In genomic region chr19:5447700-5448311, GRCh38 we compare ENCODE assay signal across 26 cellular contexts. TPM values are rescaled to one million over a fixed set of nuclear protein-coding genes. Genes with fewer than 3 reads are reported as not detected.
A peak's percentile ranks its signal among the peaks of the same experiment; 100 is the strongest.
DNase-seq lines count a peak whose midpoint lies in the region; ATAC-seq, FAIRE-seq and TF ChIP-seq lines count a peak whose summit lies in the region.
"Had no signal": no experiment of that assay in that cellular context is flagged by ENCODE, and none has a peak within 500 bp of the region (broad histone marks: within the 10 kb centered on the region; RNA-seq: fewer than 3 reads in every experiment).

No MANE protein-coding gene starts in this region.

- DNase-seq in A172 (ENCODE audit: low spot score) (peak; percentile 65), DMS 273 treated with DMSO at 0.1 percent for 48 hours (lab: John Stamatoyannopoulos, UW) (peak; percentile 35), NCI-H1694 treated with DMSO at 0.1 percent for 48 hours (lab: John Stamatoyannopoulos, UW) (peak; percentile 32), astrocyte (ENCODE audit: low read depth) (peak; percentile 22), medulla oblongata (ENCODE audit: extremely low spot score) (no peak), dedifferentiated amniotic fluid mesenchymal stem cell (ENCODE audit: extremely low spot score) (no peak), mammary epithelial cell (no peak)
- DNase-seq: activated CD4-positive, alpha-beta T cell treated with anti-CD3 and anti-CD28 coated beads, Interleukin-2, amount 50 U/mL, for 4 hours; activated naive CD4-positive, alpha-beta T cell treated with Interleukin-2 at 50 U/mL for 16 hours; activated T-cell treated with anti-CD3 and anti-CD28 coated beads for 4 hours; GF-D8; NCI-H1930; SHP77 treated with DMSO at 0.1 percent for 48 hours; stimulated activated CD4-positive, alpha-beta T cell treated with anti-CD3 and anti-CD28 coated beads, Interleukin-4, amount 100 ng/mL, for 24 hours had no signal

- no peaks in the 10 kb centered on the region for H3K36me3 Mint-ChIP-seq in astrocyte (ENCODE audit: low read depth, unreplicated experiment)
- H3K36me3 Mint-ChIP-seq: mesothelial cell of epicardium had no signal

- no peak for FAIRE-seq in astrocyte (lab: Jason Lieb, UNC)
- FAIRE-seq: colon, endometrium, GM12891 had no signal

- no peaks in the 10 kb centered on the region for H3K36me3 ChIP-seq in astrocyte (ENCODE audit: insufficient read depth, low read length)
- H3K36me3 ChIP-seq in mammary epithelial cell (ENCODE audit: insufficient read depth, low read length) = no peaks in the 10 kb centered on the region
- H3K36me3 ChIP-seq: prostate gland had no signal

- no peak overlapping the region for H3K9ac ChIP-seq in astrocyte (ENCODE audit: low read length)
- no peak overlapping the region for H3K9ac ChIP-seq in mammary epithelial cell (ENCODE audit: insufficient read depth, low read length)

- H3K9me3 Mint-ChIP-seq in astrocyte (ENCODE audit: unreplicated experiment) = peaks cover 3% of the 10 kb centered on the region
- H3K9me3 Mint-ChIP-seq: mesothelial cell of epicardium, neural crest cell had no signal

- H3K27ac Mint-ChIP-seq in astrocyte (ENCODE audit: unreplicated experiment) = peak overlapping the region; percentile 41
- H3K27ac Mint-ChIP-seq: mesothelial cell of epicardium had no signal

- BruUV-seq in mammary epithelial cell (replicated peaks; lab: Mats Ljungman, UMichigan) = no TSS peak

- in situ Hi-C loops in mammary epithelial cell (cut with MboI; ENCODE audit: low sequenced_read_pairs in 2 of 2) = no loop called here

- dilution Hi-C loops in mammary epithelial cell (cut with HindIII; ENCODE audit: low sequenced_read_pairs) = no loop called here

- no peaks in the 10 kb centered on the region for H4K20me1 ChIP-seq in astrocyte (ENCODE audit: insufficient read depth, low read length)
- no peaks in the 10 kb centered on the region for H4K20me1 ChIP-seq in mammary epithelial cell (ENCODE audit: insufficient read depth, low read length)

- CTCF ChIA-PET in mammary epithelial cell (lab: Charles Lee; ENCODE audit: low non-redundant PET) = no interaction called here

- H3K4me1 ChIP-seq in astrocyte (ENCODE audit: insufficient read depth, low read length) (no peaks in the 10 kb centered on the region), mammary epithelial cell (ENCODE audit: insufficient read depth, low read length) (no peaks in the 10 kb centered on the region)
- H3K4me1 ChIP-seq: prostate gland had no signal

- no peaks in the 10 kb centered on the region for H3K9me3 ChIP-seq in astrocyte (ENCODE audit: insufficient read depth, low read depth, low read length)
- no peaks in the 10 kb centered on the region for H3K9me3 ChIP-seq in mammary epithelial cell (replicated peaks; ENCODE audit: insufficient read depth, low read length)
- H3K9me3 ChIP-seq: prostate gland had no signal

- no peak overlapping the region for H3K4me2 ChIP-seq in astrocyte (ENCODE audit: low read length)
- H3K4me2 ChIP-seq in mammary epithelial cell (ENCODE audit: insufficient read depth, low read depth, low read length) = no peak overlapping the region
- H3K4me2 ChIP-seq: smooth muscle cell had no signal

- H3K27ac ChIP-seq in astrocyte (ENCODE audit: low read depth, low read length) = no peak overlapping the region
- H3K27ac ChIP-seq in mammary epithelial cell (ENCODE audit: insufficient read depth, low read depth, low read length) = no peak overlapping the region
- H3K27ac ChIP-seq: prostate gland, VCaP had no signal

- no peak overlapping the region for H3K4me3 ChIP-seq in astrocyte (ENCODE audit: insufficient read depth, low read depth, low read length)
- H3K4me3 ChIP-seq in mammary epithelial cell (replicated peaks in 1 of 3; ENCODE audit: insufficient read depth in 1 of 3, low read depth in 2 of 3, low read length in 3 of 3) = no peak overlapping the region
- H3K4me3 ChIP-seq: prostate gland, smooth muscle cell had no signal

- ATAC-seq in HG03457 (IDR thresholded peaks at IDR 0.05; ENCODE audit: unreplicated experiment) = no peak

- H3K27me3 ChIP-seq in astrocyte (ENCODE audit: insufficient read depth, low read length) (peaks cover 13% of the 10 kb centered on the region), mammary epithelial cell (ENCODE audit: insufficient read depth, low read length) (peaks cover 5% of the 10 kb centered on the region)

- H2AFZ ChIP-seq in astrocyte (ENCODE audit: low read depth, low read length) = no peak overlapping the region
- no peak overlapping the region for H2AFZ ChIP-seq in mammary epithelial cell (ENCODE audit: low read depth, low read length)

- H3K4me1 Mint-ChIP-seq in astrocyte (ENCODE audit: low read depth, unreplicated experiment) = peaks cover 3% of the 10 kb centered on the region
- H3K4me1 Mint-ChIP-seq: mesothelial cell of epicardium had no signal

- WGBS in mammary epithelial cell (ENCODE audit: low coverage, missing lambda C conversion rate) = 8% methylated on average over 11 of the region's 15 CpGs

- TF ChIP-seq CTCF in astrocyte (IDR thresholded peaks at IDR 0.05; ENCODE audit: insufficient read depth, low read depth, low read length) (no peak), mammary epithelial cell (conservative IDR thresholded peaks at IDR 0.05 in 1 of 2, IDR thresholded peaks at IDR 0.05 in 1 of 2; ENCODE audit: extremely low read depth in 1 of 2, insufficient read depth in 1 of 2, low read depth in 1 of 2, low read length in 2 of 2) (no peak)

- peak overlapping the region; percentile 2 for H3K4me3 Mint-ChIP-seq in astrocyte (ENCODE audit: unreplicated experiment)
- H3K4me3 Mint-ChIP-seq: mesothelial cell of epicardium, neural crest cell had no signal

- intact Hi-C loops in mammary epithelial cell (cut with micrococcal nuclease) = no loop called here

- peaks cover 26% of the 10 kb centered on the region for H3K27me3 Mint-ChIP-seq in astrocyte (ENCODE audit: low read depth, unreplicated experiment)

- H3K79me2 ChIP-seq in astrocyte (ENCODE audit: insufficient read depth, low read length) (no peaks in the 10 kb centered on the region), mammary epithelial cell (ENCODE audit: insufficient read depth, low read length) (no peaks in the 10 kb centered on the region)

RNA-seq across cellular contexts. Expression of gene ZNRF4, which starts 7.4 kb away (rescaled TPM):
- total RNA-seq in A172 (2014; rRNA removed; shearing (Covaris generic)) = not detected in 2 replicates
- total RNA-seq in astrocyte (0.19 TPM in 1 of 2 replicates, not detected in the other), mammary epithelial cell (not detected)
- polyA plus RNA-seq in mammary epithelial cell = not detected
- not detected for polyA minus RNA-seq in mammary epithelial cell
- total RNA-seq: MCF 10A; mesothelial cell of epicardium; neural crest cell; smooth muscle cell; subcutaneous adipose tissue; T-helper 1 cell treated with Interleukin-12 subunit alpha and Interleukin-12 subunit beta and Interleukin-4 antibody, amounts not matched to agents 30 ng/mL and 1 ng/mL, for 36 hours had no signal
- polyA plus RNA-seq: smooth muscle cell had no signal

Comparison
In these comparisons a context has a peak if more than half of its experiments do, and no peak if none do; other contexts are left out.
1. DNase-seq: peak in A172 (single experiment), DMS 273 treated with DMSO at 0.1 percent for 48 hours (single experiment), NCI-H1694 treated with DMSO at 0.1 percent for 48 hours (single experiment) and astrocyte (single experiment); none in medulla oblongata (single experiment), dedifferentiated amniotic fluid mesenchymal stem cell (single experiment) and mammary epithelial cell (single experiment).